Comparison of ENCODE assay signal across 22 cellular contexts in the genomic region with DNA sequence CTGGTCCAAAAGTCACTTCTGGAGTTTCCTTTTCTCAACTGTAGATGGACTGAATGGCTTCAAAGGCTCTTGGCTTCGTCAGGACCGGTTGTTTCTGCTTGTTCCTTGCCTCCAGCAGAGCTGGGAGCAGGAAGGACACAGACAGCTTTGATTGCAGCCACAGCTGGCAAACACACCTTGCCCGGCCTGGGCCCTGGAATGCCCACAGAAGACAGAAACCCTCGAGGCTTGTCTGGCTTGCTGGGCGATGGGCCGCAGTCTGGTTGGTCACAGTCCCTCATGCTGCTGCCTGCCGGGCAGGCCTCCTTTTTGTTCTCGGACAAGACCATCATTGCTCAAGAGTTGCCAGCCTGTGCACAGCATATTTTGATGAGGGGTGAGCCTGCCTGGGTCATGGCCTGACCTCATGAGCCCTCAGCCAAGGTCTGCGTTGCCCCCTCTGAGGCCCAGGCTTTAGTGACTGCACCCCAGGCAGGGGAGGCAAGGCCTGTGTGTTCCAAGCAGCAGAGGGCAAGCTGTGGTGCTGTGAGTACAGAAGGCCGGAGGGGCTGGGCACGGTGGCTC. TPM values are rescaled to one million over a fixed set of nuclear protein-coding genes. Genes with fewer than 3 reads are reported as not detected.
DNase-seq lines count a peak whose midpoint lies in the region; ATAC-seq and TF ChIP-seq lines count a peak whose summit lies in the region.
"Had no signal": no experiment of that assay in that cellular context is flagged by ENCODE, and none has a peak within 500 bp of the region (broad histone marks: within the 10 kb centered on the region; RNA-seq: fewer than 3 reads in every experiment).

No MANE protein-coding gene starts in this region.

- H3K27ac ChIP-seq in mammary epithelial cell (ENCODE audit: insufficient read depth, low read depth, low read length), result no peak overlapping the region
- no peak overlapping the region for H3K27ac ChIP-seq in esophagus muscularis mucosa (replicated peaks in 1 of 4)
- no peak overlapping the region for H3K27ac ChIP-seq in spleen
- H3K27ac ChIP-seq in vagina, result no peak overlapping the region
- H3K27ac ChIP-seq: HL-60 had no signal

- no peaks in the 10 kb centered on the region for H3K36me3 Mint-ChIP-seq in activated CD4-positive, alpha-beta T cell treated with anti-CD3 and anti-CD28 coated beads for 36 hours (ENCODE audit: low read depth)
- H3K36me3 Mint-ChIP-seq: CD14-positive monocyte had no signal

- no peaks in the 10 kb centered on the region for H3K9me3 Mint-ChIP-seq in activated CD4-positive, alpha-beta T cell treated with anti-CD3 and anti-CD28 coated beads for 36 hours (ENCODE audit: low read depth)
- H3K9me3 Mint-ChIP-seq: GM23338 had no signal

- dilution Hi-C loops in mammary epithelial cell (cut with HindIII; ENCODE audit: low sequenced_read_pairs), result no loop called here

- H3K36me3 ChIP-seq in mammary epithelial cell (ENCODE audit: insufficient read depth, low read length) (no peaks in the 10 kb centered on the region), esophagus muscularis mucosa (no peaks in the 10 kb centered on the region), mucosa of descending colon (ENCODE audit: low read depth) (no peaks in the 10 kb centered on the region), spleen (no peaks in the 10 kb centered on the region), vagina (no peaks in the 10 kb centered on the region)
- H3K36me3 ChIP-seq: Peyer's patch had no signal

- POLR2A ChIA-PET in activated CD4-positive, alpha-beta T cell treated with anti-CD3 and anti-CD28 coated beads for 36 hours (lab: Charles Lee), result no interaction called here

- no peaks in the 10 kb centered on the region for H4K20me1 ChIP-seq in mammary epithelial cell (ENCODE audit: insufficient read depth, low read length)

- in situ Hi-C loops in mammary epithelial cell (cut with MboI; ENCODE audit: low sequenced_read_pairs in 2 of 2), result no loop called here

- H2AFZ ChIP-seq in mammary epithelial cell (ENCODE audit: low read depth, low read length), result peak overlapping the region; percentile 52
- H2AFZ ChIP-seq: GM23338 had no signal

- H3K4me1 Mint-ChIP-seq in activated CD4-positive, alpha-beta T cell treated with anti-CD3 and anti-CD28 coated beads for 36 hours, result no peaks in the 10 kb centered on the region
- H3K4me1 Mint-ChIP-seq: CD14-positive monocyte had no signal

- CTCF ChIA-PET in mammary epithelial cell (lab: Charles Lee; ENCODE audit: low non-redundant PET), result no interaction called here
- CTCF ChIA-PET in activated CD4-positive, alpha-beta T cell treated with anti-CD3 and anti-CD28 coated beads for 36 hours (lab: Charles Lee), result interaction anchor here (0.7 kb wide), 2 partner anchors 54 to 972 kb away, joined by 3 read pairs; no protein-coding TSS in a partner anchor

- H3K27me3 ChIP-seq in mammary epithelial cell (ENCODE audit: insufficient read depth, low read length) (no peaks in the 10 kb centered on the region), esophagus muscularis mucosa (peaks cover 0 to 24% (median 0%) of the 10 kb centered on the region in 4 donors), spleen (replicated peaks in 1 of 7) (peaks cover 0 to 3% (median 0%) of the 10 kb centered on the region in 7 donors), vagina (no peaks in the 10 kb centered on the region)
- H3K27me3 ChIP-seq: Peyer's patch had no signal

- no peak overlapping the region for H3K4me3 ChIP-seq in mammary epithelial cell (replicated peaks in 1 of 3; ENCODE audit: insufficient read depth in 1 of 3, low read depth in 2 of 3, low read length in 3 of 3)
- no peak overlapping the region for H3K4me3 ChIP-seq in esophagus muscularis mucosa
- no peak overlapping the region for H3K4me3 ChIP-seq in mucosa of descending colon
- no peak overlapping the region for H3K4me3 ChIP-seq in spleen
- no peak overlapping the region for H3K4me3 ChIP-seq in vagina
- H3K4me3 ChIP-seq: GM23338, Peyer's patch had no signal

- TF ChIP-seq CTCF in mammary epithelial cell (conservative IDR thresholded peaks at IDR 0.05 in 1 of 2, IDR thresholded peaks at IDR 0.05 in 1 of 2; ENCODE audit: extremely low read depth in 1 of 2, insufficient read depth in 1 of 2, low read depth in 1 of 2, low read length in 2 of 2), result no peak
- TF ChIP-seq CTCF in esophagus muscularis mucosa (IDR thresholded peaks at IDR 0.05), result no peak
- no peak for TF ChIP-seq CTCF in mucosa of descending colon (IDR thresholded peaks at IDR 0.05)
- TF ChIP-seq CTCF in spleen (IDR thresholded peaks at IDR 0.05 in 8 of 11, conservative IDR thresholded peaks at IDR 0.05 in 3 of 11), result no peak
- TF ChIP-seq CTCF in vagina (IDR thresholded peaks at IDR 0.05), result no peak

- BruUV-seq in mammary epithelial cell (replicated peaks; lab: Mats Ljungman, UMichigan), result no TSS peak

- TF ChIP-seq POLR2A in esophagus muscularis mucosa (IDR thresholded peaks at IDR 0.05; ENCODE audit: low read depth), result no peak
- TF ChIP-seq POLR2A in spleen (IDR thresholded peaks at IDR 0.05), result no peak
- no peak for TF ChIP-seq POLR2A in vagina (IDR thresholded peaks at IDR 0.05)

- DNase-seq in mammary epithelial cell (no peak), esophagus muscularis mucosa (ENCODE audit: extremely low spot score) (peak; percentile 85), mucosa of descending colon (peak; percentile 54 to 64 (median 54)), spleen (peak; percentile 54), NCI-H187 treated with DMSO at 0.1 percent for 48 hours (lab: John Stamatoyannopoulos, UW) (no peak), vagina (ENCODE audit: extremely low spot score in 2 of 2) (no peak)
- DNase-seq in activated CD4-positive, alpha-beta T cell treated with anti-CD3 and anti-CD28 coated beads for 36 hours, result no peak
- DNase-seq: DMS79 treated with DMSO at 0.1 percent for 48 hours, HCEC 1CT, IMR-90, NCI-H1048, NCI-H1436, NCI-H2029 treated with DMSO at 0.1 percent for 48 hours, NCI-H2171 treated with DMSO at 0.1 percent for 48 hours, NCI-H446 treated with DMSO at 0.1 percent for 48 hours had no signal

- H3K9me3 ChIP-seq in mammary epithelial cell (replicated peaks; ENCODE audit: insufficient read depth, low read length) (no peaks in the 10 kb centered on the region), esophagus muscularis mucosa (no peaks in the 10 kb centered on the region), mucosa of descending colon (no peaks in the 10 kb centered on the region), spleen (no peaks in the 10 kb centered on the region), vagina (no peaks in the 10 kb centered on the region)
- H3K9me3 ChIP-seq: Peyer's patch had no signal

- ATAC-seq in mucosa of descending colon, result peak; percentile 72
- no peak for ATAC-seq in activated CD4-positive, alpha-beta T cell treated with anti-CD3 and anti-CD28 coated beads for 36 hours
- ATAC-seq: GM23338 had no signal

- no peak overlapping the region for H3K4me2 ChIP-seq in mammary epithelial cell (ENCODE audit: insufficient read depth, low read depth, low read length)
- H3K4me2 ChIP-seq: GM23338 had no signal

- no peaks in the 10 kb centered on the region for H3K79me2 ChIP-seq in mammary epithelial cell (ENCODE audit: insufficient read depth, low read length)

- WGBS in mammary epithelial cell (ENCODE audit: low coverage, missing lambda C conversion rate), result 32% methylated on average over 8 of the region's 11 CpGs
- WGBS in esophagus muscularis mucosa, result 93% methylated on average over 6 of the region's 11 CpGs
- 90 to 92% (median 91%) methylated on average over 11 of the region's 11 CpGs for WGBS in spleen, 5 donors

- H3K27ac Mint-ChIP-seq in activated CD4-positive, alpha-beta T cell treated with anti-CD3 and anti-CD28 coated beads for 36 hours, result no peak overlapping the region
- H3K27ac Mint-ChIP-seq: CD14-positive monocyte, GM23338 had no signal

- no peak for TF ChIP-seq EP300 in esophagus muscularis mucosa (IDR thresholded peaks at IDR 0.05)

- no peak overlapping the region for H3K4me3 Mint-ChIP-seq in activated CD4-positive, alpha-beta T cell treated with anti-CD3 and anti-CD28 coated beads for 36 hours
- H3K4me3 Mint-ChIP-seq: CD14-positive monocyte, GM23338 had no signal

- H3K9ac ChIP-seq in mammary epithelial cell (ENCODE audit: insufficient read depth, low read length), result no peak overlapping the region

- no peaks in the 10 kb centered on the region for H3K27me3 Mint-ChIP-seq in activated CD4-positive, alpha-beta T cell treated with anti-CD3 and anti-CD28 coated beads for 36 hours

- H3K4me1 ChIP-seq in mammary epithelial cell (ENCODE audit: insufficient read depth, low read length) (peaks cover 5% of the 10 kb centered on the region), esophagus muscularis mucosa (no peaks in the 10 kb centered on the region), mucosa of descending colon (ENCODE audit: low read depth) (peaks cover 9% of the 10 kb centered on the region), spleen (no peaks in the 10 kb centered on the region), vagina (no peaks in the 10 kb centered on the region)
- H3K4me1 ChIP-seq: Peyer's patch had no signal

- intact Hi-C loops in mammary epithelial cell (cut with micrococcal nuclease) (no loop called here), esophagus muscularis mucosa (cut with DNase I) (no loop called here), mucosa of descending colon (cut with DNase I, micrococcal nuclease) (no loop called here), spleen (cut with DNase I; ENCODE audit: low total_unique reads) (no loop called here), vagina (cut with DNase I) (no loop called here)
- intact Hi-C loops in activated CD4-positive, alpha-beta T cell treated with anti-CD3 and anti-CD28 coated beads for 36 hours (cut with DNase I, micrococcal nuclease), result no loop called here

RNA-seq across cellular contexts. Expression of gene ATP6V1C2, which starts 37.8 kb away (rescaled TPM):
- total RNA-seq in mammary epithelial cell (under 1 TPM in 1 of 2 donors, not detected in 1; under 0.01 TPM), esophagus muscularis mucosa (under 1 TPM in 1 of 4 donors, not detected in 3; 0.17 TPM), mucosa of descending colon (1 to 10 TPM in 2 of 3 donors, under 1 TPM in 1; 0.57 to 3.8 (median 1.0) TPM), spleen (1 to 10 TPM in 2 of 7 donors, under 1 TPM in 2, not detected in 3; 0.23 to 9.2 (median 0.93) TPM), vagina (134 TPM)
- polyA plus RNA-seq in mammary epithelial cell (0.01 TPM), spleen (under 1 TPM; 0.45 to 0.70 (median 0.54) TPM)
- not detected for polyA minus RNA-seq in mammary epithelial cell
- total RNA-seq in activated CD4-positive, alpha-beta T cell treated with anti-CD3 and anti-CD28 coated beads for 36 hours, result not detected
- total RNA-seq: G401, HT1080, IMR-90, M059J had no signal
- polyA plus RNA-seq: CD14-positive monocyte, IMR-90 had no signal

RNA-seq across cellular contexts. Expression of gene PDIA6, which starts 53.4 kb away (rescaled TPM):
- total RNA-seq in mammary epithelial cell (100 to 1,000 TPM; 168 to 256 TPM), esophagus muscularis mucosa (10 to 100 TPM; 64.8 to 99.7 (median 85.3) TPM), mucosa of descending colon (100 to 1,000 TPM; 121 to 168 (median 126) TPM), spleen (100 to 1,000 TPM; 100 to 164 (median 131) TPM), vagina (55.0 TPM)
- polyA plus RNA-seq in mammary epithelial cell (270 TPM), spleen (10 to 100 TPM; 29.7 to 60.5 (median 56.0) TPM)
- polyA minus RNA-seq in mammary epithelial cell, result 139 TPM
- 100 to 1,000 TPM; 123 to 157 TPM for total RNA-seq in activated CD4-positive, alpha-beta T cell treated with anti-CD3 and anti-CD28 coated beads for 36 hours

Comparison
In these comparisons a context has a peak if more than half of its experiments do, and no peak if none do; other contexts are left out.
1. DNase-seq: peak in esophagus muscularis mucosa (single experiment), mucosa of descending colon (3 of 3) and spleen (single experiment); none in mammary epithelial cell (single experiment), NCI-H187 treated with DMSO at 0.1 percent for 48 hours (single experiment), activated CD4-positive, alpha-beta T cell treated with anti-CD3 and anti-CD28 coated beads for 36 hours (single experiment) and vagina (0 of 2).
2. RNA of gene ATP6V1C2, which starts 37.8 kb away (total RNA-seq): 134 TPM in vagina (single experiment); 0.57 to 3.8 TPM in mucosa of descending colon, 0.23 to 9.2 TPM in spleen, under 0.01 TPM in mammary epithelial cell, not detected in activated CD4-positive, alpha-beta T cell treated with anti-CD3 and anti-CD28 coated beads for 36 hours and 0.17 TPM in esophagus muscularis mucosa; every median in the first group is over 10 times any median in the second.